ENCODE assay signal across 21 cellular contexts in the genomic region with DNA sequence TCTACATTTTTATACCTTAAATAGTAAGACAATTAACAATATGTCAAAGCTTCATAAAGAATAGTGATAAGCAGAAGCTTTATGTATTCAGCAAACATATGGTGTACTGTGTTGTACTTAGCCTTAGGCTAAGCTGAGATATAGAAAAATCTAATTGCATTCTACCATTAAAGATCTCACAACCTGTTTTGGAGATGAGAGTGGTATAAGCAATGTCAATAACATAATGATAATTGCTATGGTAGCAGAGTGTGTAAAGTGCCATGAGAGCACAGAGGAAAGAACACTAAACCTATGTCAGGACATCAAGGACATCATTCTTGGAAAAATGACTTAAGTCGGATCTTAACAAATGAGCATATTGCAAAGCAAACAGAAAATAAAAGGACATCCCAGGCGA. TPM values are rescaled to one million over a fixed set of nuclear protein-coding genes. Genes with fewer than 3 reads are reported as not detected.
DNase-seq lines count a peak whose midpoint lies in the region; ATAC-seq lines count a peak whose summit lies in the region.
"Had no signal": no experiment of that assay in that cellular context is flagged by ENCODE, and none has a peak within 500 bp of the region (broad histone marks: within the 10 kb centered on the region; RNA-seq: fewer than 3 reads in every experiment).

No MANE protein-coding gene starts in this region.

- DNase-seq in NCI-H1092 treated with DMSO at 0.1 percent for 48 hours (lab: John Stamatoyannopoulos, UW) (peak; percentile 11), NCI-H1092 (lab: John Stamatoyannopoulos, UW) (no peak), NCI-H1436 (lab: John Stamatoyannopoulos, UW) (peak; percentile 65), NCI-H345 treated with DMSO at 0.1 percent for 48 hours (lab: John Stamatoyannopoulos, UW; ENCODE audit: unreplicated experiment) (peak; percentile 5), left colon (no peak), SKM-1 (lab: John Stamatoyannopoulos, UW; ENCODE audit: unreplicated experiment) (no peak), HPDE6-E6E7 (ENCODE audit: extremely low spot score) (no peak)
- DNase-seq: AML-193; C1 segment of cervical spinal cord; CD8-positive, alpha-beta memory T cell; DMS79 treated with DMSO at 0.1 percent for 48 hours; H9; HFFc6; KBM-7; NCI-H146; NCI-H510A; SJCRH30; T1000 had no signal

- peak; percentile 75 for ATAC-seq in left colon
- ATAC-seq in GM18517 (IDR thresholded peaks at IDR 0.05; ENCODE audit: unreplicated experiment): no peak

- intact Hi-C loops in left colon (cut with DNase I, micrococcal nuclease): no loop called here

RNA-seq across cellular contexts. Expression of gene ANGPTL5, which starts 28.6 kb away (rescaled TPM):
- total RNA-seq in left colon: under 1 TPM; 0.12 to 0.28 TPM
- total RNA-seq: A172; CD8-positive, alpha-beta memory T cell; H9; HFFc6; HT1080; SJCRH30 had no signal

RNA-seq across cellular contexts. Expression of gene CEP126, which starts 30.1 kb away (rescaled TPM):
- 1 to 10 TPM; 4.0 to 4.1 TPM for total RNA-seq in left colon

Comparison
In these comparisons a context has a peak if more than half of its experiments do, and no peak if none do; other contexts are left out.
1. DNase-seq: peak in NCI-H1092 treated with DMSO at 0.1 percent for 48 hours (single experiment), NCI-H1436 (single experiment) and NCI-H345 treated with DMSO at 0.1 percent for 48 hours (single experiment); none in NCI-H1092 (single experiment), left colon (0 of 2), SKM-1 (single experiment) and HPDE6-E6E7 (single experiment).